ENCODE assay signal across 8 cellular contexts in genomic region chr4:2598661-2599654, GRCh38.
A peak's percentile ranks its signal among the peaks of the same experiment; 100 is the strongest.
DNase-seq lines count a peak whose midpoint lies in the region; ATAC-seq, FAIRE-seq and TF ChIP-seq lines count a peak whose summit lies in the region.

No MANE protein-coding gene starts in this region.

- no peak overlapping the region for H3K4ac ChIP-seq in H1 (replicated peaks; ENCODE audit: insufficient read length, low read depth, low read length)

- H4K5ac ChIP-seq in H1 (ENCODE audit: insufficient read length, low read depth, low read length), result no peak overlapping the region

- DNase-seq in H7 (peak; percentile 62), NAMALWA (ENCODE audit: low spot score) (peak; percentile 76), H1 (ENCODE audit: low read depth in 1 of 2, low spot score in 2 of 2) (no peak), psoas muscle (no peak), NCI-H2029 treated with DMSO at 0.1 percent for 48 hours (lab: John Stamatoyannopoulos, UW) (no peak), activated gamma-delta T cell treated with Interleukin-2 at 50 U/mL for 16 hours (no peak)
- DNase-seq in stimulated activated naive CD4-positive, alpha-beta T cell (lab: John Stamatoyannopoulos, UW), result no peak

- peaks cover 17 to 71% of the 10 kb centered on the region in 2 experiments for H3K79me2 ChIP-seq in H1 (ENCODE audit: control insufficient read depth in 1 of 2, insufficient read depth in 2 of 2, low read length in 2 of 2)

- peak; percentile 51 to 59 for TF ChIP-seq RAD21 in H1 (IDR thresholded peaks at IDR 0.05 in 1 of 2, conservative IDR thresholded peaks at IDR 0.05 in 1 of 2; ENCODE audit: low read depth in 2 of 2, low read length in 2 of 2)

- no peak overlapping the region for H2AFZ ChIP-seq in H1 (ENCODE audit: low read length)

- H3K79me1 ChIP-seq in H1 (ENCODE audit: low read depth, low read length), result peaks cover 16% of the 10 kb centered on the region

- no peak overlapping the region for H3K9ac ChIP-seq in H1 (replicated peaks in 1 of 4; ENCODE audit: extremely low read depth in 1 of 4, low read depth in 3 of 4, low read length in 3 of 4)

- no peak for FAIRE-seq in H1 (lab: Jason Lieb, UNC)

- peaks cover 4 to 7% of the 10 kb centered on the region in 2 experiments for H4K20me1 ChIP-seq in H1 (replicated peaks in 1 of 2; ENCODE audit: control insufficient read depth in 1 of 2, insufficient read depth in 2 of 2, low read length in 2 of 2)

- intact Hi-C loops in psoas muscle (cut with DNase I), result no loop called here

- no peak overlapping the region for H4K91ac ChIP-seq in H1 (replicated peaks; ENCODE audit: insufficient read length, low read length)

- CTCF ChIA-PET in H1 (lab: Charles Lee; ENCODE audit: partially characterized antibody), result interaction anchor here (0.6 to 1.1 kb wide), 4 partner anchors 28 to 114 kb away, joined by 3 to 4 read pairs (median 4); no protein-coding TSS in a partner anchor

- peak overlapping the region; percentile 44; the same call in 1 of the 2 replicates for H3K27ac ChIP-seq in H1 (ENCODE audit: low read depth, low read length)
- H3K27ac ChIP-seq in psoas muscle, result peak overlapping the region; percentile 77

- no peak overlapping the region for H2BK15ac ChIP-seq in H1 (ENCODE audit: low read length)

- no peak overlapping the region for H2BK20ac ChIP-seq in H1 (ENCODE audit: low read length)

- H2BK120ac ChIP-seq in H1 (replicated peaks; ENCODE audit: low read depth, low read length), result no peak overlapping the region

- no peak for TF ChIP-seq EP300 in H1 (IDR thresholded peaks at IDR 0.05; ENCODE audit: borderline replicate concordance in 1 of 2, low read depth in 2 of 2, low read length in 2 of 2)

- H3K4me1 ChIP-seq in H1 (replicated peaks in 1 of 4; ENCODE audit: control insufficient read depth in 3 of 4, insufficient read depth in 4 of 4, low read length in 3 of 4), result peaks cover 8 to 30% (median 12%) of the 10 kb centered on the region in 4 experiments; a peak in 6 of 7 replicates
- H3K4me1 ChIP-seq in psoas muscle, result peaks cover 49% of the 10 kb centered on the region

- H3K23me2 ChIP-seq in H1 (ENCODE audit: low read depth, low read length), result no peaks in the 10 kb centered on the region

- H2AK5ac ChIP-seq in H1 (ENCODE audit: low read depth, low read length), result peak overlapping the region; percentile 13; the same call in 1 of the 2 replicates

- peak overlapping the region; percentile 88 for H2BK5ac ChIP-seq in H1 (ENCODE audit: low read depth, low read length)

- TF ChIP-seq POLR2A in H1 (IDR thresholded peaks at IDR 0.05; ENCODE audit: control extremely low read depth in 1 of 2, low read depth in 2 of 2, low read length in 2 of 2), result no peak

- H3K36me3 ChIP-seq in H7 (replicated peaks; ENCODE audit: control insufficient read depth, insufficient read depth, low read length) (peaks cover 1% of the 10 kb centered on the region; the same call in 1 of the 2 replicates), H1 (ENCODE audit: control insufficient read depth in 2 of 4, insufficient read depth in 4 of 4, low read length in 3 of 4) (0 out of 8 replicates have a peak, but pooled peaks cover 0 to 3% (median 0%) of the 10 kb centered on the region in 4 experiments), psoas muscle (ENCODE audit: insufficient read depth in 1 of 2, low read depth in 1 of 2) (peaks cover 0 to 21% of the 10 kb centered on the region in 2 donors)

- H3K27me3 ChIP-seq in H7 (ENCODE audit: control insufficient read depth, insufficient read depth, low read length) (no peaks in the 10 kb centered on the region), H1 (replicated peaks in 1 of 4; ENCODE audit: control insufficient read depth in 3 of 4, extremely low read depth in 1 of 4, insufficient read depth in 3 of 4, low read length in 3 of 4) (no peaks in the 10 kb centered on the region), psoas muscle (ENCODE audit: insufficient read depth in 3 of 3, low read length in 2 of 3) (no peaks in the 10 kb centered on the region)

- no peaks in the 10 kb centered on the region for H3K9me3 ChIP-seq in H1 (ENCODE audit: insufficient read depth in 2 of 2, low read depth in 1 of 2, low read length in 1 of 2)
- no peaks in the 10 kb centered on the region for H3K9me3 ChIP-seq in psoas muscle

- H3K4me2 ChIP-seq in H1 (ENCODE audit: insufficient read depth in 1 of 2, low read depth in 2 of 2, low read length in 2 of 2), result no peak overlapping the region

- TF ChIP-seq CTCF in H1 (IDR thresholded peaks at IDR 0.05; ENCODE audit: control extremely low read depth in 1 of 3, insufficient read depth in 1 of 3, low read depth in 1 of 3, low read length in 3 of 3) (peak; percentile 35 to 55 (median 44); a peak in 3 of 4 replicates), psoas muscle (IDR thresholded peaks at IDR 0.05) (no peak)

- ATAC-seq in GM18520 (IDR thresholded peaks at IDR 0.05; ENCODE audit: unreplicated experiment) (peak; percentile 72), psoas muscle (peak in 3 of 4 donors; percentile 15 to 28 (median 16))

- H3K4me3 ChIP-seq in H7 (ENCODE audit: insufficient read depth, low read depth, low read length) (no peak overlapping the region), H1 (ENCODE audit: extremely low read depth in 1 of 4, insufficient read depth in 2 of 4, low read depth in 3 of 4, low read length in 4 of 4) (no peak overlapping the region), psoas muscle (no peak overlapping the region)

- no peak overlapping the region; the same call in 1 of the 2 replicates for H4K8ac ChIP-seq in H1 (ENCODE audit: extremely low read depth, insufficient read depth, low read length)

- H3K23ac ChIP-seq in H1 (ENCODE audit: insufficient read length), result no peak overlapping the region

- 84% methylated on average over 16 of the region's 16 CpGs; no CpG with 5 or more reads in 1 of the 2 experiments for WGBS in H1 (ENCODE audit: extremely low coverage in 1 of 2, insufficient coverage in 1 of 2, insufficient read length in 1 of 2, insufficient replicate concordance in 2 of 2, low coverage in 1 of 2, low lambda C conversion rate in 2 of 2, missing lambda C conversion rate in 1 of 2), 2 experiments
- WGBS in psoas muscle, 3 donors, result 46 to 56% (median 48%) methylated on average over 16 of the region's 16 CpGs

- POLR2A ChIA-PET in H1 (lab: Charles Lee; ENCODE audit: partially characterized antibody), result interaction anchor here (1.3 to 1.5 kb wide), 2 partner anchors 17 to 21 kb away, joined by 3 to 4 read pairs; no protein-coding TSS in a partner anchor

- no peak overlapping the region for H3K56ac ChIP-seq in H1 (replicated peaks; ENCODE audit: insufficient read length, low read depth, low read length)

- no peak overlapping the region for H3K18ac ChIP-seq in H1 (ENCODE audit: extremely low read depth, low read length)

- H2BK12ac ChIP-seq in H1 (ENCODE audit: low read depth, low read length), result peak overlapping the region; percentile 75

- H3K14ac ChIP-seq in H1 (ENCODE audit: insufficient read length), result no peak overlapping the region

TF ChIP-seq in H1, 55 proteins besides CTCF, POLR2A, EP300 and RAD21:
- no peak for TF ChIP-seq RBBP5 (IDR thresholded peaks at IDR 0.05; ENCODE audit: borderline replicate concordance, low read depth, low read length)
- no peak for TF ChIP-seq PHF8 (conservative IDR thresholded peaks at IDR 0.05; ENCODE audit: low read depth, low read length)
- TF ChIP-seq POU5F1 (IDR thresholded peaks at IDR 0.05; ENCODE audit: low read depth, low read length), result no peak
- TF ChIP-seq SP1 (IDR thresholded peaks at IDR 0.05; ENCODE audit: low read depth, low read length), result no peak

Comparison
In these comparisons a context has a peak if more than half of its experiments do, and no peak if none do; other contexts are left out.
1. DNase-seq: peak in H7 (single experiment) and NAMALWA (single experiment); none in H1 (0 of 2), psoas muscle (0 of 2), NCI-H2029 treated with DMSO at 0.1 percent for 48 hours (single experiment), stimulated activated naive CD4-positive, alpha-beta T cell (0 of 6) and activated gamma-delta T cell treated with Interleukin-2 at 50 U/mL for 16 hours (single experiment).